In the genomic region with DNA sequence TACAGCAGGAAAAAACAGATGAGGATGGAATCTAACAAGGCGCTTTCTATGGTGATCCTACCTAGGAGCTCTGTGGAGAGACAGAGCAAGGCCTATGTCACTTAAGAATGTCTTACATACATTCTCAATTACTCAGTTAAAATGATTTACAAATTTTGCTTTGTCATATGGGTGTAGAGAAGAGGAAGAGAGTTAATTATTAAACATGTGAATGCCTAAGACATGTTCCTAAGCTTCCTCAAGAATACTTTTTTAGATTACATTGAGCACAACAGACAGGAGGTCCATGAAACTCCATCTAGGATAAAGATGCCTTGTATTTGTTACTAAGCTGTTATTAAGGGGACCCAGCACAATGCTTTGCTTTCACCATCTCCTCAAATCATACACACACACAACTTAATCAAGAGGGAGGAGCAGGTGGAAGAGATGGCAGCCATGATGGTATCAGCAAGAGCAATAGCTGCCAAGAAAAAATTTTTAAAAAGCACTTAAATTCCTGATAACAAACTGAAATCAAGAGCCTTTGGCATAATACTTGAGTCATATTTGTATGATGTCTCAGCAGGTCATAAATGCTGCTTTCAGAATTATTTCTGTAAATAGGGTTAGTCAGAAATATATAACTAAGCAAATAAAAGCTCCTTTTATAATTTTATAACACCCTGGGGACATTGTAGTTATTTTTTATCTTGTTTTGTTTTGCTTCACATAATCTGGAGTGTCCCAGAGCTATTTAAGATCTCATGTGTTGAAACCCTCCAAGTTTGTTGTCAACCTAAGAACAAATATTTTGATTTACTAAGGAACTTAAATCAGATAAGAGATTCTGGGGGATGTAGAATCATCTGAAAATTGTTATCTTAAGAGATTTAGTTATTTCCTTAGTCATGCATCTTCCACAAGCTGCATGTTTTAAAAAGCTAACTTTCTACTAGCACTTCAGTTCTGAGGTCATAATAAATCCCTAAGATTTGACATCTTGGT, we compare ENCODE assay signal across 17 cellular contexts.
DNase-seq lines count a peak whose midpoint lies in the region; ATAC-seq, FAIRE-seq and TF ChIP-seq lines count a peak whose summit lies in the region.
"Had no signal": no experiment of that assay in that cellular context is flagged by ENCODE, and none has a peak within 500 bp of the region (broad histone marks: within the 10 kb centered on the region; RNA-seq: fewer than 3 reads in every experiment).

No MANE protein-coding gene starts in this region.

- H3K9me2 ChIP-seq in SK-N-SH: no peaks in the 10 kb centered on the region

- H3K79me2 ChIP-seq in SK-N-SH (ENCODE audit: insufficient read depth): no peaks in the 10 kb centered on the region

- no peak overlapping the region for H3K27ac ChIP-seq in SK-N-SH (ENCODE audit: low read depth in 2 of 2, low read length in 1 of 2)
- H3K27ac ChIP-seq in naive thymus-derived CD4-positive, alpha-beta T cell (ENCODE audit: low read depth, low read length): no peak overlapping the region
- H3K27ac ChIP-seq: cardiac muscle cell, lower lobe of right lung, neutrophil, SJSA1, VCaP had no signal

- H4K20me1 ChIP-seq in SK-N-SH (ENCODE audit: insufficient read depth): no peaks in the 10 kb centered on the region

- WGBS in SK-N-SH (ENCODE audit: low lambda C conversion rate): 45% methylated on average over 1 of the region's 1 CpG

- TF ChIP-seq EP300 in SK-N-SH (IDR thresholded peaks at IDR 0.05; ENCODE audit: borderline replicate concordance in 1 of 2, low read depth in 1 of 2, low read length in 1 of 2): no peak

- no peak overlapping the region for H3K9ac ChIP-seq in SK-N-SH

- no peaks in the 10 kb centered on the region for H3K36me3 Mint-ChIP-seq in naive thymus-derived CD4-positive, alpha-beta T cell

- H3K4me3 Mint-ChIP-seq in naive thymus-derived CD4-positive, alpha-beta T cell: no peak overlapping the region

- H3K27me3 ChIP-seq in SK-N-SH (ENCODE audit: insufficient read depth): peaks cover 4% of the 10 kb centered on the region; the same call in 1 of the 2 replicates
- no peaks in the 10 kb centered on the region for H3K27me3 ChIP-seq in naive thymus-derived CD4-positive, alpha-beta T cell (ENCODE audit: control insufficient read depth in 2 of 2, insufficient read depth in 2 of 2, low read length in 2 of 2)
- H3K27me3 ChIP-seq: cardiac muscle cell, neutrophil, SJSA1 had no signal

- H3K4me3 ChIP-seq in SK-N-SH (ENCODE audit: low read depth in 2 of 2, low read length in 1 of 2): no peak overlapping the region
- H3K4me3 ChIP-seq in naive thymus-derived CD4-positive, alpha-beta T cell (ENCODE audit: low read length): no peak overlapping the region
- H3K4me3 ChIP-seq: cardiac muscle cell, lower lobe of right lung, SJSA1 had no signal

- DNase-seq in SK-N-SH: no peak
- DNase-seq in amniotic epithelial cell (ENCODE audit: low read depth): peak; percentile 86
- peak; percentile 80 for DNase-seq in kidney glomerular epithelial cell (lab: John Stamatoyannopoulos, UW)
- no peak for DNase-seq in NCI-H526 treated with DMSO at 0.1 percent for 48 hours (lab: John Stamatoyannopoulos, UW)
- DNase-seq in HTR-8/SVneo (ENCODE audit: insufficient read length, low spot score): no peak
- DNase-seq in naive thymus-derived CD4-positive, alpha-beta T cell: no peak
- DNase-seq: activated naive CD4-positive, alpha-beta T cell; DMS 273 treated with DMSO at 0.1 percent for 48 hours; hippocampal formation; lower lobe of right lung; NCI-H82 had no signal

- POLR2A ChIA-PET in SK-N-SH (lab: Yijun Ruan, JAX): no interaction called here
- POLR2A ChIA-PET in naive thymus-derived CD4-positive, alpha-beta T cell (lab: Charles Lee): no interaction called here

- intact Hi-C loops in naive thymus-derived CD4-positive, alpha-beta T cell (cut with micrococcal nuclease): no loop called here

- no peak for TF ChIP-seq CTCF in SK-N-SH (IDR thresholded peaks at IDR 0.05)

- H3K36me3 ChIP-seq in SK-N-SH (replicated peaks in 1 of 2; ENCODE audit: control insufficient read depth in 1 of 2, insufficient read depth in 2 of 2, low read length in 1 of 2): no peaks in the 10 kb centered on the region
- H3K36me3 ChIP-seq in naive thymus-derived CD4-positive, alpha-beta T cell (ENCODE audit: control insufficient read depth in 2 of 3, insufficient read depth in 3 of 3, low read length in 3 of 3): no peaks in the 10 kb centered on the region
- H3K36me3 ChIP-seq: cardiac muscle cell, lower lobe of right lung, neutrophil, SJSA1 had no signal

- H3K9me3 Mint-ChIP-seq in naive thymus-derived CD4-positive, alpha-beta T cell: no peaks in the 10 kb centered on the region

- no peaks in the 10 kb centered on the region for H3K4me1 ChIP-seq in SK-N-SH (ENCODE audit: control insufficient read depth in 1 of 2, insufficient read depth in 2 of 2, low read depth in 1 of 2, low read length in 1 of 2)
- H3K4me1 ChIP-seq in naive thymus-derived CD4-positive, alpha-beta T cell (ENCODE audit: control insufficient read depth in 2 of 2, insufficient read depth in 2 of 2, low read length in 2 of 2): no peaks in the 10 kb centered on the region
- H3K4me1 ChIP-seq: SJSA1 had no signal

- no peaks in the 10 kb centered on the region for H3K4me1 Mint-ChIP-seq in naive thymus-derived CD4-positive, alpha-beta T cell

- H2AFZ ChIP-seq in SK-N-SH (ENCODE audit: low read depth): no peak overlapping the region

- no peaks in the 10 kb centered on the region for H3F3A ChIP-seq in SK-N-SH (replicated peaks; ENCODE audit: insufficient read depth)

- no peaks in the 10 kb centered on the region for H3K9me3 ChIP-seq in SK-N-SH
- no peaks in the 10 kb centered on the region for H3K9me3 ChIP-seq in naive thymus-derived CD4-positive, alpha-beta T cell (ENCODE audit: control insufficient read depth in 2 of 3, low read length in 3 of 3)
- H3K9me3 ChIP-seq: lower lobe of right lung, neutrophil, SJSA1 had no signal

- no peak for ATAC-seq in SK-N-SH treated with all-trans-retinoic acid at 6 μM for 48 hours
- ATAC-seq in HG03108 (IDR thresholded peaks at IDR 0.05; ENCODE audit: unreplicated experiment): no peak
- no peak for ATAC-seq in naive thymus-derived CD4-positive, alpha-beta T cell

- H3K27me3 Mint-ChIP-seq in naive thymus-derived CD4-positive, alpha-beta T cell: peaks cover 0 to 11% (median 0%) of the 10 kb centered on the region in 5 donors

- CTCF ChIA-PET in SK-N-SH (lab: Yijun Ruan, JAX): interaction anchor here (1.3 to 1.5 kb wide), 3 partner anchors 16 to 381 kb away, joined by 3 to 5 read pairs (median 3); no protein-coding TSS in a partner anchor
- CTCF ChIA-PET in naive thymus-derived CD4-positive, alpha-beta T cell (lab: Charles Lee): interaction anchor here (1.2 kb wide), 1 partner anchor 327 kb away, joined by 3 read pairs; no protein-coding TSS in a partner anchor

- no peak overlapping the region for H3K27ac Mint-ChIP-seq in naive thymus-derived CD4-positive, alpha-beta T cell

- no peak overlapping the region for H3K4me2 ChIP-seq in SK-N-SH

- TF ChIP-seq RAD21 in SK-N-SH (IDR thresholded peaks at IDR 0.05; ENCODE audit: low read length): no peak

- FAIRE-seq in HTR-8/SVneo (lab: Jason Lieb, UNC): no peak

TF ChIP-seq in SK-N-SH treated with all-trans-retinoic acid at 6 μM for 48 hours, 23 proteins besides CTCF, POLR2A, EP300 and RAD21:
- TF ChIP-seq ISL1 (CRISPR knock-in tag; IDR thresholded peaks at IDR 0.05): peak; percentile 8; the same call in 1 of the 2 replicates
- TF ChIP-seq, protein P1, sequence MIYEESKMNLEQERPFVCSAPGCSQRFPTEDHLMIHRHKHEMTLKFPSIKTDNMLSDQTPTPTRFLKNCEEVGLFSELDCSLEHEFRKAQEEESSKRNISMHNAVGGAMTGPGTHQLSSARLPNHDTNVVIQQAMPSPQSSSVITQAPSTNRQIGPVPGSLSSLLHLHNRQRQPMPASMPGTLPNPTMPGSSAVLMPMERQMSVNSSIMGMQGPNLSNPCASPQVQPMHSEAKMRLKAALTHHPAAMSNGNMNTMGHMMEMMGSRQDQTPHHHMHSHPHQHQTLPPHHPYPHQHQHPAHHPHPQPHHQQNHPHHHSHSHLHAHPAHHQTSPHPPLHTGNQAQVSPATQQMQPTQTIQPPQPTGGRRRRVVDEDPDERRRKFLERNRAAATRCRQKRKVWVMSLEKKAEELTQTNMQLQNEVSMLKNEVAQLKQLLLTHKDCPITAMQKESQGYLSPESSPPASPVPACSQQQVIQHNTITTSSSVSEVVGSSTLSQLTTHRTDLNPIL (CRISPR knock-in tag; IDR thresholded peaks at IDR 0.05; ENCODE audit: low read depth): no peak

TF ChIP-seq in SK-N-SH, 30 proteins besides CTCF, POLR2A, EP300 and RAD21 (continues in another document):
- TF ChIP-seq RCOR1 (IDR thresholded peaks at IDR 0.05; ENCODE audit: low read length) (no peak), RFX5 (IDR thresholded peaks at IDR 0.05; ENCODE audit: low read length) (no peak), TEAD4 (IDR thresholded peaks at IDR 0.05; ENCODE audit: borderline replicate concordance, insufficient read depth) (no peak), RXRA (IDR thresholded peaks at IDR 0.05; ENCODE audit: borderline replicate concordance, low read depth) (no peak)
- TF ChIP-seq, protein P2, sequence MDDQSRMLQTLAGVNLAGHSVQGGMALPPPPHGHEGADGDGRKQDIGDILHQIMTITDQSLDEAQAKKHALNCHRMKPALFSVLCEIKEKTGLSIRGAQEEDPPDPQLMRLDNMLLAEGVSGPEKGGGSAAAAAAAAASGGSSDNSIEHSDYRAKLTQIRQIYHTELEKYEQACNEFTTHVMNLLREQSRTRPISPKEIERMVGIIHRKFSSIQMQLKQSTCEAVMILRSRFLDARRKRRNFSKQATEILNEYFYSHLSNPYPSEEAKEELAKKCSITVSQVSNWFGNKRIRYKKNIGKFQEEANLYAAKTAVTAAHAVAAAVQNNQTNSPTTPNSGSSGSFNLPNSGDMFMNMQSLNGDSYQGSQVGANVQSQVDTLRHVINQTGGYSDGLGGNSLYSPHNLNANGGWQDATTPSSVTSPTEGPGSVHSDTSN (IDR thresholded peaks at IDR 0.05): no peak

Comparison
In these comparisons a context has a peak if more than half of its experiments do, and no peak if none do; other contexts are left out.
1. DNase-seq: peak in amniotic epithelial cell (single experiment) and kidney glomerular epithelial cell (single experiment); none in SK-N-SH (single experiment), NCI-H526 treated with DMSO at 0.1 percent for 48 hours (single experiment), HTR-8/SVneo (single experiment) and naive thymus-derived CD4-positive, alpha-beta T cell (0 of 9).